Comparison of ENCODE assay signal across 8 cellular contexts in the genomic region with DNA sequence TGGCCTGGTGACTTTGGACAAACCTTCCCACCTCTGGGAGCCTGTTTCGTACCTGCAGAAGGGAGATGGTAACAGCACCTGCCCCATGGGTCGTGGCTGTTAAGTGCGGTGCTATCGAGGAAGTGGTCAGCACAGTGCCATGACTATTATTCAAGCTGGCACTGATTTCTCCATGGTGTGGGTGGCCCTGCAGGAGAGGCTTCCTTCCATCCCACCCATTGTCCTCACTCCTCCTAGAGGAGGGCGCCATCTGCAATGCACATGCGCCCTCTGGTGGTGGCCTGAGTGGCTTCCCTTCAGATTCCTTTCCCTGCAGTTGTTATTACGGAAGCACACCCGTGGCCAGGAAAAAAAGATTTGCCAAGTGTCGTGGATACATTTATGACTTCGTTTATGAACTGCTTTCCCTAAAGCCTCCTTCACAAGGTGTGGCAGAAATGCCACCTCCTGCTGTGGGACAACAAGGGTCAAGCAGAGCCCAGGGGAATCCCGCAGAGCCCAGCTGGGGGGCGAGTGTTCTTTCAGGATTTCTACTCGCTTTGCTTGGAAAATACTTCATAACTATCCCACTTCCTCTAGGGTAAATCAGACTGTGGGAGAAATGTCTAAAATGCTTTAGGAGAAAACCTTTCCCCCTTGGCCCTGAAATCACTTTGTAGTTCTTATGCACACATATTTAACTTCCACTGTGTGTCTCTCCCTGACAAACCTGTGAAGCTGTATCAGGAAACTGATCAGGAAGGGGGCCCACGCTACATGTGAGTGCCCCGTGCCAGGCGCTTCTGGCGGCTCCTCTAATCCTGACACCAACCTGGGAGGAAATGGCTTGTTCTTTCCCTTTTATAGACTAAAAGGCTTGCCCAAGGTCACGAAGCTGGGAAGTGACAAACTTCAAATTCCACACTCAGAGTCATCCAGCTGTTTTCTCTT.
DNase-seq lines count a peak whose midpoint lies in the region; ATAC-seq and TF ChIP-seq lines count a peak whose summit lies in the region.

No MANE protein-coding gene starts in this region.

- H3K4me1 Mint-ChIP-seq in activated CD4-positive, alpha-beta T cell treated with anti-CD3 and anti-CD28 coated beads, Interleukin-2, amount 10 ng/mL, durations not matched to agents 7 days and 5 days, result peaks cover 50% of the 10 kb centered on the region
- peaks cover 52% of the 10 kb centered on the region for H3K4me1 Mint-ChIP-seq in dendritic cell treated with granulocyte-macrophage colony-stimulating factor and Interleukin-4, amounts not matched to agents 40 ng/mL and 50 ng/mL, for 4 days (ENCODE audit: low read depth)

- H3K9me3 Mint-ChIP-seq in activated CD4-positive, alpha-beta T cell treated with anti-CD3 and anti-CD28 coated beads, Interleukin-2, amount 10 ng/mL, durations not matched to agents 7 days and 5 days, result no peaks in the 10 kb centered on the region
- H3K9me3 Mint-ChIP-seq in dendritic cell treated with granulocyte-macrophage colony-stimulating factor and Interleukin-4, amounts not matched to agents 40 ng/mL and 50 ng/mL, for 4 days, result no peaks in the 10 kb centered on the region

- no peak for TF ChIP-seq POLR2A in lower leg skin (IDR thresholded peaks at IDR 0.05)

- CTCF ChIA-PET in activated CD4-positive, alpha-beta T cell treated with anti-CD3 and anti-CD28 coated beads, Interleukin-2, amount 10 ng/mL, durations not matched to agents 7 days and 5 days (lab: Charles Lee), result interaction anchor here (0.6 to 3.7 kb wide), 4 partner anchors 25 to 479 kb away, joined by 3 to 11 read pairs (median 3); no protein-coding TSS in a partner anchor

- DNase-seq in Daoy (ENCODE audit: low read depth), result peak; percentile 94
- DNase-seq in NCI-H460 (ENCODE audit: extremely low read depth, low read depth), result peak; percentile 69
- peak; percentile 72 for DNase-seq in activated CD4-positive, alpha-beta T cell treated with anti-CD3 and anti-CD28 coated beads, Interleukin-2, amount 10 ng/mL, durations not matched to agents 7 days and 5 days
- DNase-seq in lower leg skin (ENCODE audit: low spot score in 2 of 2), result peak; percentile 87 to 97
- DNase-seq in stimulated activated CD4-positive, alpha-beta T cell treated with anti-CD3 and anti-CD28 coated beads, Interleukin-4, amount 100 ng/mL, for 4 hours, result peak; percentile 56 to 77

- WGBS in lower leg skin, 2 donors, result 19 to 27% methylated on average over 18 of the region's 18 CpGs

- TF ChIP-seq CTCF in lower leg skin (IDR thresholded peaks at IDR 0.05), result peak in 1 of 3 donors; percentile 92

- ATAC-seq in HG03103 (IDR thresholded peaks at IDR 0.05; ENCODE audit: low read depth, unreplicated experiment) (peak; percentile 53), HG02763 (IDR thresholded peaks at IDR 0.05; ENCODE audit: unreplicated experiment) (no peak)

- intact Hi-C loops in dendritic cell treated with granulocyte-macrophage colony-stimulating factor and Interleukin-4, amounts not matched to agents 40 ng/mL and 50 ng/mL, for 4 days (cut with micrococcal nuclease), result loop anchor here (5.0 kb wide), 1 partner anchor 84 kb away; no protein-coding TSS in a partner anchor
- intact Hi-C loops in lower leg skin (cut with DNase I; ENCODE audit: low total_unique reads), result loop anchor here (1.0 kb wide), 1 partner anchor 307 kb away; no protein-coding TSS in a partner anchor

- H3K27me3 Mint-ChIP-seq in activated CD4-positive, alpha-beta T cell treated with anti-CD3 and anti-CD28 coated beads, Interleukin-2, amount 10 ng/mL, durations not matched to agents 7 days and 5 days, result no peaks in the 10 kb centered on the region
- peaks cover 1% of the 10 kb centered on the region for H3K27me3 Mint-ChIP-seq in dendritic cell treated with granulocyte-macrophage colony-stimulating factor and Interleukin-4, amounts not matched to agents 40 ng/mL and 50 ng/mL, for 4 days

- peak overlapping the region; percentile 10 for H3K27ac Mint-ChIP-seq in activated CD4-positive, alpha-beta T cell treated with anti-CD3 and anti-CD28 coated beads, Interleukin-2, amount 10 ng/mL, durations not matched to agents 7 days and 5 days
- H3K27ac Mint-ChIP-seq in dendritic cell treated with granulocyte-macrophage colony-stimulating factor and Interleukin-4, amounts not matched to agents 40 ng/mL and 50 ng/mL, for 4 days, result peak overlapping the region; percentile 59

- H3K4me3 ChIP-seq in lower leg skin (ENCODE audit: low read depth, poor library complexity, severe bottlenecking), result no peak overlapping the region

- H3K4me3 Mint-ChIP-seq in activated CD4-positive, alpha-beta T cell treated with anti-CD3 and anti-CD28 coated beads, Interleukin-2, amount 10 ng/mL, durations not matched to agents 7 days and 5 days, result peak overlapping the region; percentile 51
- peak overlapping the region; percentile 57 for H3K4me3 Mint-ChIP-seq in dendritic cell treated with granulocyte-macrophage colony-stimulating factor and Interleukin-4, amounts not matched to agents 40 ng/mL and 50 ng/mL, for 4 days

- POLR2A ChIA-PET in activated CD4-positive, alpha-beta T cell treated with anti-CD3 and anti-CD28 coated beads, Interleukin-2, amount 10 ng/mL, durations not matched to agents 7 days and 5 days (lab: Charles Lee), result no interaction called here

- H3K36me3 Mint-ChIP-seq in activated CD4-positive, alpha-beta T cell treated with anti-CD3 and anti-CD28 coated beads, Interleukin-2, amount 10 ng/mL, durations not matched to agents 7 days and 5 days (ENCODE audit: low read depth), result peaks cover 12% of the 10 kb centered on the region
- H3K36me3 Mint-ChIP-seq in dendritic cell treated with granulocyte-macrophage colony-stimulating factor and Interleukin-4, amounts not matched to agents 40 ng/mL and 50 ng/mL, for 4 days (ENCODE audit: low read depth), result peaks cover 70% of the 10 kb centered on the region
